ENCODE assay signal across 8 cellular contexts in the genomic region with DNA sequence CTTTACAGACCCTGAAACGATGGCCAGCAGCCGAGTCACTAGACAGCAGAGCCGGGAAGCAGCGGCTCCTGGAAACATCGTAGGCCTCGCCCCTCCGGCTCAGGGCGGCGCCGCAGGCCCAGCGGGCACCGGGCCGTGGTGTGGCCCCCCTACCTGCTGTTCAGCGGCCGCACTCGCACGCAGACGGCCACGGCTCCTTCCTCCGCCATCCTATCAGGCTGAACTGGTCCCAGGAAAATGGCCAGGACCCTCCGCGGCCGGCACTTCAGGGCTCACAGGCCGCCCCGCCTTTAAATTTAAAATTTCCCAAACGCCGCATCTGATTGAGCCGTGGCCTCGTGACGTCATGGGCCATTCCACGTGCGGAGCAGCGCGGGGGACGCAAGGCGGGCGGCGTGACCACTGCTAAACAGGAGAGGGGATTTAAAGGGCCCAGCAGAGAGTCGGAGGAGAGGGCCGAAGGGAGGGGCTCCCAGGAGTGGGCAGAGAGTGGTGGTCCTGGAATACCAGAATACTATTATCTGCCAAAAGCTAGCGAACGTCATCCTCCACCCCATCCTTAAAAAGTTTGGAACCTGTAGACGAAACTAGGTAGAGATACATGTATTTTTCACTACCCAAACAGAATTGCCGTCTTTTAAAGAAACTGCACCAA. TPM values are rescaled to one million over a fixed set of nuclear protein-coding genes. Genes with fewer than 3 reads are reported as not detected.
DNase-seq lines count a peak whose midpoint lies in the region; ATAC-seq lines count a peak whose summit lies in the region.

A gene with protein sequence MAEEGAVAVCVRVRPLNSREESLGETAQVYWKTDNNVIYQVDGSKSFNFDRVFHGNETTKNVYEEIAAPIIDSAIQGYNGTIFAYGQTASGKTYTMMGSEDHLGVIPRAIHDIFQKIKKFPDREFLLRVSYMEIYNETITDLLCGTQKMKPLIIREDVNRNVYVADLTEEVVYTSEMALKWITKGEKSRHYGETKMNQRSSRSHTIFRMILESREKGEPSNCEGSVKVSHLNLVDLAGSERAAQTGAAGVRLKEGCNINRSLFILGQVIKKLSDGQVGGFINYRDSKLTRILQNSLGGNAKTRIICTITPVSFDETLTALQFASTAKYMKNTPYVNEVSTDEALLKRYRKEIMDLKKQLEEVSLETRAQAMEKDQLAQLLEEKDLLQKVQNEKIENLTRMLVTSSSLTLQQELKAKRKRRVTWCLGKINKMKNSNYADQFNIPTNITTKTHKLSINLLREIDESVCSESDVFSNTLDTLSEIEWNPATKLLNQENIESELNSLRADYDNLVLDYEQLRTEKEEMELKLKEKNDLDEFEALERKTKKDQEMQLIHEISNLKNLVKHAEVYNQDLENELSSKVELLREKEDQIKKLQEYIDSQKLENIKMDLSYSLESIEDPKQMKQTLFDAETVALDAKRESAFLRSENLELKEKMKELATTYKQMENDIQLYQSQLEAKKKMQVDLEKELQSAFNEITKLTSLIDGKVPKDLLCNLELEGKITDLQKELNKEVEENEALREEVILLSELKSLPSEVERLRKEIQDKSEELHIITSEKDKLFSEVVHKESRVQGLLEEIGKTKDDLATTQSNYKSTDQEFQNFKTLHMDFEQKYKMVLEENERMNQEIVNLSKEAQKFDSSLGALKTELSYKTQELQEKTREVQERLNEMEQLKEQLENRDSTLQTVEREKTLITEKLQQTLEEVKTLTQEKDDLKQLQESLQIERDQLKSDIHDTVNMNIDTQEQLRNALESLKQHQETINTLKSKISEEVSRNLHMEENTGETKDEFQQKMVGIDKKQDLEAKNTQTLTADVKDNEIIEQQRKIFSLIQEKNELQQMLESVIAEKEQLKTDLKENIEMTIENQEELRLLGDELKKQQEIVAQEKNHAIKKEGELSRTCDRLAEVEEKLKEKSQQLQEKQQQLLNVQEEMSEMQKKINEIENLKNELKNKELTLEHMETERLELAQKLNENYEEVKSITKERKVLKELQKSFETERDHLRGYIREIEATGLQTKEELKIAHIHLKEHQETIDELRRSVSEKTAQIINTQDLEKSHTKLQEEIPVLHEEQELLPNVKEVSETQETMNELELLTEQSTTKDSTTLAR (N-terminal part only) (minus strand): TSS at position 233 of the 655 bp plus-strand sequence. CDS start 24 bp downstream, at position 209.

- DNase-seq in AG20443 (ENCODE audit: low spot score) = peak; percentile 92
- DNase-seq in NCI-H446 (lab: John Stamatoyannopoulos, UW) = peak; percentile 69 to 93
- peak; percentile 72 for DNase-seq in cerebellum (ENCODE audit: low spot score)
- peak; percentile 94 for DNase-seq in kidney glomerular epithelial cell (lab: John Stamatoyannopoulos, UW)
- DNase-seq in stimulated activated CD4-positive, alpha-beta T cell treated with anti-CD3 and anti-CD28 coated beads, Interleukin-1b, Interleukin-23, amount 100 ng/mL, for 1 hour (ENCODE audit: low read depth in 2 of 2) = peak; percentile 42 to 77

- ATAC-seq in GM19025 (IDR thresholded peaks at IDR 0.05; ENCODE audit: low read depth, unreplicated experiment) (peak; percentile 96), HG03280 (IDR thresholded peaks at IDR 0.05; ENCODE audit: unreplicated experiment) (peak; percentile 96)
- ATAC-seq in activated CD4-positive, CD25-positive, alpha-beta regulatory T cell treated with anti-CD3 and anti-CD28 coated beads, Interleukin-2, amount 50 U/mL, for 24 hours = peak; percentile 88 to 91

RNA-seq across cellular contexts. Expression of the gene that starts here (rescaled TPM):
- 9.9 TPM for total RNA-seq in cerebellum

Comparison
In these comparisons a context has a peak if more than half of its experiments do, and no peak if none do; other contexts are left out.
1. Peak in every context shown above with its lines: DNase-seq and ATAC-seq.